In the genomic region with DNA sequence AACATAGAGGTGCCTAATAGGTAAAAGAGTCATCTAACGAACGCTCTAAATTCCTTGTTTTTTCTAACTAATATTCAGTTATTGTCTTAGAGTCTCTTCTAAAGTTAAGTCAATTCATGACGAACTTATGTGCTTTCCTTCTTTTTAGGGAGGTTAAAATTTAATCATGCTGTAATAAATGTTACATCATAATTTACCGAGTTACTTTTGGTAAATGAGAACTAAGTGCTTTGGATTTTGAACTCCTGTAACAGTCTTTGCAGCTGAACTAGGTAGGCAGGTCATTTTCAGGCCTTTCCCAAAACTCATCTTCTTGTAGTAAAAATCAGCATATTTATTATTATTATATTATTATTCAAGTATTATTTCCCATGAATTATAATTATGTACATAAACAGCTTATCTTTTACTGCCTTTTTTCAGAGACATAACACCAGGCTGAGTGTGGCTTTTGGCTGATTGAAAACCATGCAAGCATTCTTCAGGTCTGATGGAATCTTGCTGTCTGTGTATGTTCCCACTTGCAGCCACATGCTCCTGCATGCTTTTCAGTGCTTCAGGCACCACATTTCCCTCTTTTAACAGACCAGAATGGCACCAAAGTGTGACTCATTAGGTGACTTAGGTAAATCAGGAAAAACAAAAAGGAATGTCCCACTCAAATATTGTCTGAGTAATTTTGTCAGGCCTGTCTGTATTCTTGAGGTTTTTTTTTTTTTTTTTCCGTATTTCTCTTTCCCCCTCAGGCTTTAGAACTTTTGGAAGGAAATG, we compare ENCODE assay signal across 1 cellular context.
TF ChIP-seq lines count a peak whose summit lies in the region.

No MANE protein-coding gene starts in this region.

TF ChIP-seq in H1, 55 proteins besides CTCF, POLR2A, EP300 and RAD21 (continued from another document):
- TF ChIP-seq, protein P1, sequence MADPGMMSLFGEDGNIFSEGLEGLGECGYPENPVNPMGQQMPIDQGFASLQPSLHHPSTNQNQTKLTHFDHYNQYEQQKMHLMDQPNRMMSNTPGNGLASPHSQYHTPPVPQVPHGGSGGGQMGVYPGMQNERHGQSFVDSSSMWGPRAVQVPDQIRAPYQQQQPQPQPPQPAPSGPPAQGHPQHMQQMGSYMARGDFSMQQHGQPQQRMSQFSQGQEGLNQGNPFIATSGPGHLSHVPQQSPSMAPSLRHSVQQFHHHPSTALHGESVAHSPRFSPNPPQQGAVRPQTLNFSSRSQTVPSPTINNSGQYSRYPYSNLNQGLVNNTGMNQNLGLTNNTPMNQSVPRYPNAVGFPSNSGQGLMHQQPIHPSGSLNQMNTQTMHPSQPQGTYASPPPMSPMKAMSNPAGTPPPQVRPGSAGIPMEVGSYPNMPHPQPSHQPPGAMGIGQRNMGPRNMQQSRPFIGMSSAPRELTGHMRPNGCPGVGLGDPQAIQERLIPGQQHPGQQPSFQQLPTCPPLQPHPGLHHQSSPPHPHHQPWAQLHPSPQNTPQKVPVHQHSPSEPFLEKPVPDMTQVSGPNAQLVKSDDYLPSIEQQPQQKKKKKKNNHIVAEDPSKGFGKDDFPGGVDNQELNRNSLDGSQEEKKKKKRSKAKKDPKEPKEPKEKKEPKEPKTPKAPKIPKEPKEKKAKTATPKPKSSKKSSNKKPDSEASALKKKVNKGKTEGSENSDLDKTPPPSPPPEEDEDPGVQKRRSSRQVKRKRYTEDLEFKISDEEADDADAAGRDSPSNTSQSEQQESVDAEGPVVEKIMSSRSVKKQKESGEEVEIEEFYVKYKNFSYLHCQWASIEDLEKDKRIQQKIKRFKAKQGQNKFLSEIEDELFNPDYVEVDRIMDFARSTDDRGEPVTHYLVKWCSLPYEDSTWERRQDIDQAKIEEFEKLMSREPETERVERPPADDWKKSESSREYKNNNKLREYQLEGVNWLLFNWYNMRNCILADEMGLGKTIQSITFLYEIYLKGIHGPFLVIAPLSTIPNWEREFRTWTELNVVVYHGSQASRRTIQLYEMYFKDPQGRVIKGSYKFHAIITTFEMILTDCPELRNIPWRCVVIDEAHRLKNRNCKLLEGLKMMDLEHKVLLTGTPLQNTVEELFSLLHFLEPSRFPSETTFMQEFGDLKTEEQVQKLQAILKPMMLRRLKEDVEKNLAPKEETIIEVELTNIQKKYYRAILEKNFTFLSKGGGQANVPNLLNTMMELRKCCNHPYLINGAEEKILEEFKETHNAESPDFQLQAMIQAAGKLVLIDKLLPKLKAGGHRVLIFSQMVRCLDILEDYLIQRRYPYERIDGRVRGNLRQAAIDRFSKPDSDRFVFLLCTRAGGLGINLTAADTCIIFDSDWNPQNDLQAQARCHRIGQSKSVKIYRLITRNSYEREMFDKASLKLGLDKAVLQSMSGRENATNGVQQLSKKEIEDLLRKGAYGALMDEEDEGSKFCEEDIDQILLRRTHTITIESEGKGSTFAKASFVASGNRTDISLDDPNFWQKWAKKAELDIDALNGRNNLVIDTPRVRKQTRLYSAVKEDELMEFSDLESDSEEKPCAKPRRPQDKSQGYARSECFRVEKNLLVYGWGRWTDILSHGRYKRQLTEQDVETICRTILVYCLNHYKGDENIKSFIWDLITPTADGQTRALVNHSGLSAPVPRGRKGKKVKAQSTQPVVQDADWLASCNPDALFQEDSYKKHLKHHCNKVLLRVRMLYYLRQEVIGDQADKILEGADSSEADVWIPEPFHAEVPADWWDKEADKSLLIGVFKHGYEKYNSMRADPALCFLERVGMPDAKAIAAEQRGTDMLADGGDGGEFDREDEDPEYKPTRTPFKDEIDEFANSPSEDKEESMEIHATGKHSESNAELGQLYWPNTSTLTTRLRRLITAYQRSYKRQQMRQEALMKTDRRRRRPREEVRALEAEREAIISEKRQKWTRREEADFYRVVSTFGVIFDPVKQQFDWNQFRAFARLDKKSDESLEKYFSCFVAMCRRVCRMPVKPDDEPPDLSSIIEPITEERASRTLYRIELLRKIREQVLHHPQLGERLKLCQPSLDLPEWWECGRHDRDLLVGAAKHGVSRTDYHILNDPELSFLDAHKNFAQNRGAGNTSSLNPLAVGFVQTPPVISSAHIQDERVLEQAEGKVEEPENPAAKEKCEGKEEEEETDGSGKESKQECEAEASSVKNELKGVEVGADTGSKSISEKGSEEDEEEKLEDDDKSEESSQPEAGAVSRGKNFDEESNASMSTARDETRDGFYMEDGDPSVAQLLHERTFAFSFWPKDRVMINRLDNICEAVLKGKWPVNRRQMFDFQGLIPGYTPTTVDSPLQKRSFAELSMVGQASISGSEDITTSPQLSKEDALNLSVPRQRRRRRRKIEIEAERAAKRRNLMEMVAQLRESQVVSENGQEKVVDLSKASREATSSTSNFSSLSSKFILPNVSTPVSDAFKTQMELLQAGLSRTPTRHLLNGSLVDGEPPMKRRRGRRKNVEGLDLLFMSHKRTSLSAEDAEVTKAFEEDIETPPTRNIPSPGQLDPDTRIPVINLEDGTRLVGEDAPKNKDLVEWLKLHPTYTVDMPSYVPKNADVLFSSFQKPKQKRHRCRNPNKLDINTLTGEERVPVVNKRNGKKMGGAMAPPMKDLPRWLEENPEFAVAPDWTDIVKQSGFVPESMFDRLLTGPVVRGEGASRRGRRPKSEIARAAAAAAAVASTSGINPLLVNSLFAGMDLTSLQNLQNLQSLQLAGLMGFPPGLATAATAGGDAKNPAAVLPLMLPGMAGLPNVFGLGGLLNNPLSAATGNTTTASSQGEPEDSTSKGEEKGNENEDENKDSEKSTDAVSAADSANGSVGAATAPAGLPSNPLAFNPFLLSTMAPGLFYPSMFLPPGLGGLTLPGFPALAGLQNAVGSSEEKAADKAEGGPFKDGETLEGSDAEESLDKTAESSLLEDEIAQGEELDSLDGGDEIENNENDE (IDR thresholded peaks at IDR 0.05; ENCODE audit: insufficient replicate concordance, low read length), result no peak
- TF ChIP-seq BCL11A (IDR thresholded peaks at IDR 0.05; ENCODE audit: low read depth in 2 of 2, low read length in 2 of 2) (no peak), RNF2 (IDR thresholded peaks at IDR 0.05; ENCODE audit: borderline replicate concordance, low read depth, low read length, missing control alignments, poor library complexity, severe bottlenecking) (no peak), KDM4A (IDR thresholded peaks at IDR 0.05; ENCODE audit: low read depth, low read length, severe bottlenecking) (no peak)
- TF ChIP-seq, protein P2, sequence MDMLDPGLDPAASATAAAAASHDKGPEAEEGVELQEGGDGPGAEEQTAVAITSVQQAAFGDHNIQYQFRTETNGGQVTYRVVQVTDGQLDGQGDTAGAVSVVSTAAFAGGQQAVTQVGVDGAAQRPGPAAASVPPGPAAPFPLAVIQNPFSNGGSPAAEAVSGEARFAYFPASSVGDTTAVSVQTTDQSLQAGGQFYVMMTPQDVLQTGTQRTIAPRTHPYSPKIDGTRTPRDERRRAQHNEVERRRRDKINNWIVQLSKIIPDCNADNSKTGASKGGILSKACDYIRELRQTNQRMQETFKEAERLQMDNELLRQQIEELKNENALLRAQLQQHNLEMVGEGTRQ (IDR thresholded peaks at IDR 0.05; ENCODE audit: low read length), result no peak
